ENCODE assay signal across 1 cellular context in genomic region chr3:177525987-177526712, GRCh38.
TF ChIP-seq lines count a peak whose summit lies in the region.

No MANE protein-coding gene starts in this region.

TF ChIP-seq in GM23338, 12 proteins besides CTCF, POLR2A, EP300 and RAD21 (continued from another document):
- TF ChIP-seq ZNF462 (CRISPR knock-in tag; IDR thresholded peaks at IDR 0.05) (no peak), NANOG (IDR thresholded peaks at IDR 0.05; ENCODE audit: borderline replicate concordance) (no peak), JUNB (IDR thresholded peaks at IDR 0.05; ENCODE audit: unreplicated experiment) (no peak), POLR2AphosphoS5 (IDR thresholded peaks at IDR 0.05; ENCODE audit: low read depth) (no peak), ZNF331 (CRISPR knock-in tag; IDR thresholded peaks at IDR 0.05; ENCODE audit: low read depth) (no peak), EZH2 (IDR thresholded peaks at IDR 0.05; ENCODE audit: low read depth, unreplicated experiment) (no peak)
